In the genomic region with DNA sequence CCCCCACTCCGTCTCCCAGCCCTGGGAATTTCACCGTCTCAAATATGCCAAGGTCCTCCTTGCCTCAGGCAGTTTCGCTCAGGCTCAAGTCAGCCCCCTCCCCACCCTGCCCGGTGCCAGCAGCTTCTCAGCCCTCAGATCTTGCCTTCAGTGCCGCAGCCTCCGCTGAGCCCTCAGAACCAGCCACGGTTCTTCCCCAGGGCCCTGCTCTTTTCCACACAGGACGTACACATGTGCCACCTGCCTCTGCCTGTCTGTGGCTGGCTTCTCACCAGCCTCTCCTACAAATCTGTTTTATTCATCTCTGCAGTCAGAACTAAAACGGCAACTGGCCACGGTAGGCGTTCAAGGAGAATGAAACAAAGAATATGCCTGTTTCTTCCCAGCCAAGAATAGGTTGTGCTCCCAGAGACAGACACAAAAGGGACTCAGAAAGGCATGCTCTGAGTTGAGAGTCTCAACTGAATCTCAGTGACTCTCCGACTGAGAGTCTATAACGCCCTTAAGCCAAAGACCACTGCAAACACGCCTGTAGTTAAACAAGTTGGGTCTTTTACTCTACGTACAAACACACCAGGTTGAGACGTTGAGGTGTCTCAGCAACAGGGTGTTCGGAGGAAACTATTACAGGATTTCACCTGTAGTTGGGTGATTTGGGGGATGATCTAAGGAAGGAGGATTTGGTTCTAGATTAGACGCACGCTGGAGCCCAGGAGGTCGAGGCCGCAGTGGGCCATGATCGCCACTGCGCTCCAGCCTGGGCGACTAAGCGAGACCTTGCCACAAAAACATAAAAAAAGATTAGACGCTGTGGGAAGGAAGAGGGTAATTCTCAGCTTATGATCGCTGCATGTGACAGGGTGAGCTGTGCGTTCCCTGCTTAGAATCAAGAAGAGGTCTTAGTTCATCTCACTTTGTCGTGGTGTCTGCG, we compare ENCODE assay signal across 8 cellular contexts. TPM values are rescaled to one million over a fixed set of nuclear protein-coding genes. Genes with fewer than 3 reads are reported as not detected.
DNase-seq lines count a peak whose midpoint lies in the region; ATAC-seq and TF ChIP-seq lines count a peak whose summit lies in the region.

No MANE protein-coding gene starts in this region.

- intact Hi-C loops in left colon (cut with DNase I, micrococcal nuclease): no loop called here

- TF ChIP-seq CTCF in SU-DHL-6 (IDR thresholded peaks at IDR 0.05; ENCODE audit: insufficient read depth, low read length, poor library complexity, severe bottlenecking) (no peak), fibroblast of lung (conservative IDR thresholded peaks at IDR 0.05 in 1 of 2, IDR thresholded peaks at IDR 0.05 in 1 of 2; ENCODE audit: low read depth in 1 of 2, low read length in 2 of 2) (no peak)

- H3K9me3 ChIP-seq in SU-DHL-6 (ENCODE audit: insufficient read depth, low read length) (no peaks in the 10 kb centered on the region), fibroblast of lung (ENCODE audit: control insufficient read depth, insufficient read depth, low read depth, low read length) (no peaks in the 10 kb centered on the region), skeletal muscle satellite cell (replicated peaks; ENCODE audit: low read length) (no peaks in the 10 kb centered on the region)

- H3K36me3 ChIP-seq in SU-DHL-6 (ENCODE audit: low read length) (no peaks in the 10 kb centered on the region), fibroblast of lung (ENCODE audit: control insufficient read depth, insufficient read depth, low read length) (no peaks in the 10 kb centered on the region), skeletal muscle satellite cell (ENCODE audit: insufficient read depth, low read length) (no peaks in the 10 kb centered on the region)

- peak overlapping the region; percentile 81 for H3K9ac ChIP-seq in SU-DHL-6 (ENCODE audit: low read length)
- no peak overlapping the region for H3K9ac ChIP-seq in fibroblast of lung (ENCODE audit: insufficient read depth, low read length)
- H3K9ac ChIP-seq in skeletal muscle satellite cell (ENCODE audit: low read depth, low read length): peak overlapping the region; percentile 93

- H2AFZ ChIP-seq in SU-DHL-6 (ENCODE audit: low read depth, low read length, severe bottlenecking) (no peak overlapping the region), fibroblast of lung (ENCODE audit: low read length) (no peak overlapping the region)

- peak; percentile 39 for DNase-seq in activated naive CD4-positive, alpha-beta T cell treated with Interleukin-2 at 50 U/mL for 16 hours
- no peak for DNase-seq in activated naive CD4-positive, alpha-beta T cell (lab: John Stamatoyannopoulos, UW)
- DNase-seq in fibroblast of lung (ENCODE audit: low read depth in 2 of 2) (no peak), SIG-M5 treated with dmso at 0.1 percent for 504 hours (lab: John Stamatoyannopoulos, UW; ENCODE audit: unreplicated experiment) (no peak), DMS153 treated with DMSO at 0.1 percent for 48 hours (lab: John Stamatoyannopoulos, UW; ENCODE audit: unreplicated experiment) (no peak), left colon (no peak)

- H3K79me2 ChIP-seq in SU-DHL-6 (ENCODE audit: insufficient read depth, low read length) (peaks cover 15% of the 10 kb centered on the region), fibroblast of lung (ENCODE audit: control insufficient read depth, insufficient read depth, low read length) (peaks cover 17% of the 10 kb centered on the region)

- no peak for ATAC-seq in left colon

- no peaks in the 10 kb centered on the region for H3K9me2 ChIP-seq in SU-DHL-6 (replicated peaks; ENCODE audit: insufficient read depth, low read length)

- H3K4me1 ChIP-seq in fibroblast of lung (ENCODE audit: control insufficient read depth, extremely low read depth, insufficient read depth, low read length) (peaks cover 3% of the 10 kb centered on the region), skeletal muscle satellite cell (ENCODE audit: control insufficient read depth, insufficient read depth, low read length) (peaks cover 22% of the 10 kb centered on the region)

- H3K4me2 ChIP-seq in SU-DHL-6 (ENCODE audit: low read depth, low read length, poor library complexity, severe bottlenecking) (peak overlapping the region; percentile 87), fibroblast of lung (ENCODE audit: extremely low read depth, insufficient read depth, low read length) (peak overlapping the region; percentile 96), skeletal muscle satellite cell (ENCODE audit: low read length) (peak overlapping the region; percentile 94)

- H4K20me1 ChIP-seq in SU-DHL-6 (ENCODE audit: low read depth, low read length) (no peaks in the 10 kb centered on the region), fibroblast of lung (ENCODE audit: control insufficient read depth, extremely low read depth, insufficient read depth, low read length) (no peaks in the 10 kb centered on the region)

- H3K4me3 ChIP-seq in SU-DHL-6 (ENCODE audit: insufficient read depth, low read length, poor library complexity, severe bottlenecking) (peak overlapping the region; percentile 61), fibroblast of lung (replicated peaks in 1 of 4; ENCODE audit: control extremely low read depth in 1 of 4, insufficient read depth in 1 of 4, low read depth in 3 of 4, low read length in 4 of 4) (peak overlapping the region; percentile 71 to 88 (median 82)), skeletal muscle satellite cell (ENCODE audit: low read length) (peak overlapping the region; percentile 90)

- peaks cover 29% of the 10 kb centered on the region for H3F3A ChIP-seq in SU-DHL-6 (ENCODE audit: insufficient read depth)

- H3K27ac ChIP-seq in SU-DHL-6 (ENCODE audit: low read depth, low read length) (peak overlapping the region; percentile 90), fibroblast of lung (ENCODE audit: insufficient read depth, low read length) (no peak overlapping the region)

- H3K27me3 ChIP-seq in SU-DHL-6 (ENCODE audit: low read length): no peaks in the 10 kb centered on the region
- no peaks in the 10 kb centered on the region for H3K27me3 ChIP-seq in fibroblast of lung (ENCODE audit: control insufficient read depth, insufficient read depth, low read length)
- no peaks in the 10 kb centered on the region for H3K27me3 ChIP-seq in skeletal muscle satellite cell (ENCODE audit: control insufficient read depth, insufficient read depth, low read length)

RNA-seq across cellular contexts. Expression of gene GRIN1, which starts 10.5 kb away (rescaled TPM):
- total RNA-seq in fibroblast of lung (under 0.01 TPM in 1 of 2 replicates, not detected in the other), left colon (under 1 TPM; 0.46 to 0.47 TPM)
- 0.06 and 0.08 TPM in 2 replicates for polyA plus RNA-seq in fibroblast of lung
- 0.06 and 0.17 TPM in 2 replicates for polyA plus RNA-seq in fibroblast of lung (2012)
- 1.6 TPM in 1 of 2 replicates, not detected in the other for polyA minus RNA-seq in fibroblast of lung (ENCODE audit: low replicate concordance)
- total RNA-seq in skeletal muscle satellite cell (2012; rRNA removed): under 0.01 TPM in 1 of 2 replicates, not detected in the other

RNA-seq across cellular contexts. Expression of gene DPP7, which starts 13.9 kb away (rescaled TPM):
- 93.0 and 126 TPM in 2 replicates for total RNA-seq in fibroblast of lung
- polyA plus RNA-seq in fibroblast of lung: 28.6 and 44.3 TPM in 2 replicates
- polyA plus RNA-seq in fibroblast of lung (2012): 73.2 and 106 TPM in 2 replicates
- polyA minus RNA-seq in fibroblast of lung (ENCODE audit: low replicate concordance): 114 and 188 TPM in 2 replicates
- 62.6 and 70.3 TPM in 2 replicates for total RNA-seq in skeletal muscle satellite cell (2012; rRNA removed)
- 10 to 100 TPM; 53.1 to 66.0 TPM for total RNA-seq in left colon

RNA-seq across cellular contexts. Expression of gene LRRC26, which starts 41.4 kb away (rescaled TPM):
- total RNA-seq in fibroblast of lung (not detected in 2 replicates), left colon (10 to 100 TPM; 70.0 to 95.7 TPM)
- not detected in 2 replicates for polyA plus RNA-seq in fibroblast of lung
- not detected in 2 replicates for polyA plus RNA-seq in fibroblast of lung (2012)
- not detected in 2 replicates for polyA minus RNA-seq in fibroblast of lung (ENCODE audit: low replicate concordance)
- total RNA-seq in skeletal muscle satellite cell (2012; rRNA removed): not detected in 2 replicates

RNA-seq across cellular contexts. Expression of gene MAN1B1, which starts 41.6 kb away (rescaled TPM):
- total RNA-seq in fibroblast of lung: 63.2 and 96.6 TPM in 2 replicates
- 43.0 and 45.5 TPM in 2 replicates for polyA plus RNA-seq in fibroblast of lung
- 56.4 and 57.7 TPM in 2 replicates for polyA plus RNA-seq in fibroblast of lung (2012)
- 52.3 and 62.5 TPM in 2 replicates for polyA minus RNA-seq in fibroblast of lung (ENCODE audit: low replicate concordance)
- total RNA-seq in skeletal muscle satellite cell (2012; rRNA removed): 48.1 and 54.8 TPM in 2 replicates
- 10 to 100 TPM; 50.0 to 53.5 TPM for total RNA-seq in left colon

RNA-seq across cellular contexts. Expression of gene TMEM210, which starts 43.4 kb away (rescaled TPM):
- not detected in 2 replicates for total RNA-seq in fibroblast of lung
- not detected in 2 replicates for polyA plus RNA-seq in fibroblast of lung
- not detected in 2 replicates for polyA plus RNA-seq in fibroblast of lung (2012)
- polyA minus RNA-seq in fibroblast of lung (ENCODE audit: low replicate concordance): not detected in 2 replicates
- total RNA-seq in skeletal muscle satellite cell (2012; rRNA removed): not detected in 2 replicates
- total RNA-seq in left colon: under 1 TPM; 0.67 to 0.70 TPM

Comparison
In these comparisons a context has a peak if more than half of its experiments do, and no peak if none do; other contexts are left out.
1. RNA of gene LRRC26, which starts 41.4 kb away (total RNA-seq): 70.0 to 95.7 TPM in left colon; not detected in fibroblast of lung; every median in the first group is over 10 times any median in the second.
2. Peak in every context shown above with its lines, with median percentiles within 50 percentile points of each other: H3K4me2 ChIP-seq and H3K4me3 ChIP-seq.